ENCODE assay signal across 27 cellular contexts in the genomic region with DNA sequence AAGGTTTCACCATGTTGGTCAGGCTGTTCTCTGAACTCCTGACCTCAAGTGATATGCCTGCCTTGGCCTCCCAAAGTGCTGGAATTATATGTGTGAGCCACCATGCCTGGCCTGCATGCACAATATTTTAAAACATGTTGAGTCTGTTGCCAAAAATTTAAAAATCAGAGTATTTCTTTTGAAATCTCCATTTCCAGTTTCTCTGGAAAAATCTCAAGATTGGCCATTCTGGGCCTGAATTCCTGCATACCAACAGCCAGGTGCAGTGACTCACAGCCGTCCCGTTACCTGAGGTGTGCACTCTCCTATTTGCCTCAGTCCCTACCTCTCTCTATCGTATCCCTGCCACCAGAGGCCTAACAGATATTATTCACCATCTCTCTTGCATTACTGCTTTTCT. TPM values are rescaled to one million over a fixed set of nuclear protein-coding genes. Genes with fewer than 3 reads are reported as not detected.
DNase-seq lines count a peak whose midpoint lies in the region; ATAC-seq and TF ChIP-seq lines count a peak whose summit lies in the region.
"Had no signal": no experiment of that assay in that cellular context is flagged by ENCODE, and none has a peak within 500 bp of the region (broad histone marks: within the 10 kb centered on the region; RNA-seq: fewer than 3 reads in every experiment).

No MANE protein-coding gene starts in this region.

- no peaks in the 10 kb centered on the region for H3K9me3 Mint-ChIP-seq in T-helper 1 cell treated with Interleukin-12 subunit alpha and Interleukin-12 subunit beta and Interleukin-4 antibody, amounts not matched to agents 30 μg/mL and 1 μg/mL, for 36 hours
- H3K9me3 Mint-ChIP-seq in CD4-positive, CD25-positive, alpha-beta regulatory T cell = no peaks in the 10 kb centered on the region
- H3K9me3 Mint-ChIP-seq: activated naive CD8-positive, alpha-beta T cell treated with anti-CD3 and anti-CD28 coated beads, Interleukin-2, amount 50 U/mL, for 24 hours; CD4-positive, alpha-beta T cell; natural killer cell treated with Interleukin-12 subunit alpha and Interleukin-12 subunit beta and Interleukin-15 and Interleukin-18, amount 100 ng/mL, for 72 hours; stimulated activated naive B cell treated with anti-CD40 and anti-IgM and Interleukin-4, amounts not matched to agents 10 μg/mL and 1 μg/mL and 100 μg/mL, for 72 hours had no signal

- TF ChIP-seq CTCF in RWPE2 (IDR thresholded peaks at IDR 0.05; ENCODE audit: poor library complexity, severe bottlenecking) (no peak), neutrophil (IDR thresholded peaks at IDR 0.05) (no peak)

- no peak overlapping the region for H2BK5ac ChIP-seq in mesenchymal stem cell (ENCODE audit: low read depth, low read length, poor library complexity, severe bottlenecking)

- no peak overlapping the region for H3K9ac ChIP-seq in mesenchymal stem cell (ENCODE audit: low read length)

- WGBS in mesenchymal stem cell = 84% methylated on average over 2 of the region's 3 CpGs

- no peaks in the 10 kb centered on the region for H3K27me3 Mint-ChIP-seq in T-helper 1 cell treated with Interleukin-12 subunit alpha and Interleukin-12 subunit beta and Interleukin-4 antibody, amounts not matched to agents 30 μg/mL and 1 μg/mL, for 36 hours (ENCODE audit: low read depth)
- no peaks in the 10 kb centered on the region for H3K27me3 Mint-ChIP-seq in CD4-positive, CD25-positive, alpha-beta regulatory T cell
- H3K27me3 Mint-ChIP-seq: activated naive CD8-positive, alpha-beta T cell treated with anti-CD3 and anti-CD28 coated beads, Interleukin-2, amount 50 U/mL, for 24 hours; CD4-positive, alpha-beta T cell; stimulated activated naive B cell treated with anti-CD40 and anti-IgM and Interleukin-4, amounts not matched to agents 10 μg/mL and 1 μg/mL and 100 μg/mL, for 72 hours had no signal

- no peaks in the 10 kb centered on the region for H3K79me1 ChIP-seq in mesenchymal stem cell (replicated peaks; ENCODE audit: low read length, poor library complexity, severe bottlenecking)

- H4K8ac ChIP-seq in mesenchymal stem cell (ENCODE audit: low read length) = no peak overlapping the region

- H3K27me3 ChIP-seq in CD4-positive, CD25-positive, alpha-beta regulatory T cell (ENCODE audit: control insufficient read depth, insufficient read depth, low read length) = no peaks in the 10 kb centered on the region
- no peaks in the 10 kb centered on the region for H3K27me3 ChIP-seq in RWPE2 (ENCODE audit: insufficient read depth, poor library complexity, severe bottlenecking)
- no peaks in the 10 kb centered on the region for H3K27me3 ChIP-seq in neutrophil
- no peaks in the 10 kb centered on the region for H3K27me3 ChIP-seq in mesenchymal stem cell (ENCODE audit: control insufficient read depth in 1 of 2, insufficient read depth in 1 of 2, low read length in 2 of 2)
- H3K27me3 ChIP-seq: colonic mucosa, sigmoid colon, SJSA1 had no signal

- H2AFZ ChIP-seq in mesenchymal stem cell (ENCODE audit: low read depth, low read length) = no peak overlapping the region

- no peak overlapping the region for H3K27ac Mint-ChIP-seq in T-helper 1 cell treated with Interleukin-12 subunit alpha and Interleukin-12 subunit beta and Interleukin-4 antibody, amounts not matched to agents 30 μg/mL and 1 μg/mL, for 36 hours
- H3K27ac Mint-ChIP-seq in CD4-positive, CD25-positive, alpha-beta regulatory T cell = peak overlapping the region in 2 of 3 donors; percentile 47 to 61
- H3K27ac Mint-ChIP-seq: activated naive CD8-positive, alpha-beta T cell treated with anti-CD3 and anti-CD28 coated beads, Interleukin-2, amount 50 U/mL, for 24 hours; CD4-positive, alpha-beta T cell; stimulated activated naive B cell treated with anti-CD40 and anti-IgM and Interleukin-4, amounts not matched to agents 10 μg/mL and 1 μg/mL and 100 μg/mL, for 72 hours had no signal

- no peak overlapping the region for H2AK5ac ChIP-seq in mesenchymal stem cell (ENCODE audit: low read length, severe bottlenecking)

- no peak overlapping the region for H3K4ac ChIP-seq in mesenchymal stem cell (ENCODE audit: low read depth in 1 of 2, low read length in 2 of 2)

- H3K9me3 ChIP-seq in CD4-positive, CD25-positive, alpha-beta regulatory T cell (ENCODE audit: control insufficient read depth in 2 of 2, low read length in 2 of 2) = no peaks in the 10 kb centered on the region
- H3K9me3 ChIP-seq in RWPE2 (ENCODE audit: severe bottlenecking) (no peaks in the 10 kb centered on the region), neutrophil (no peaks in the 10 kb centered on the region), mesenchymal stem cell (ENCODE audit: control insufficient read depth, low read length) (no peaks in the 10 kb centered on the region)
- H3K9me3 ChIP-seq: colonic mucosa, left ventricle myocardium inferior, mucosa of descending colon, sigmoid colon, SJSA1 had no signal

- no peak overlapping the region for H3K18ac ChIP-seq in mesenchymal stem cell (ENCODE audit: low read depth in 1 of 2, low read length in 2 of 2)

- H3K4me1 ChIP-seq in CD4-positive, CD25-positive, alpha-beta regulatory T cell (ENCODE audit: control insufficient read depth, insufficient read depth, low read length, poor library complexity, severe bottlenecking) = no peaks in the 10 kb centered on the region
- H3K4me1 ChIP-seq in RWPE2 (ENCODE audit: insufficient read depth, poor library complexity, severe bottlenecking) (peaks cover 17% of the 10 kb centered on the region), neutrophil (ENCODE audit: control insufficient read depth in 1 of 2, insufficient read depth in 1 of 2, low read depth in 1 of 2, low read length in 1 of 2) (peaks cover 80 to 95% of the 10 kb centered on the region in 2 experiments), mesenchymal stem cell (ENCODE audit: control insufficient read depth, insufficient read depth, low read depth, low read length) (peaks cover 5% of the 10 kb centered on the region)
- H3K4me1 ChIP-seq: colonic mucosa had no signal

- no peaks in the 10 kb centered on the region for H3K36me3 ChIP-seq in CD4-positive, CD25-positive, alpha-beta regulatory T cell (ENCODE audit: control insufficient read depth, insufficient read depth, low read length)
- H3K36me3 ChIP-seq in RWPE2 (ENCODE audit: low read depth) (no peaks in the 10 kb centered on the region), neutrophil (peaks cover 29% of the 10 kb centered on the region), mesenchymal stem cell (ENCODE audit: control insufficient read depth in 1 of 2, insufficient read depth in 2 of 2, low read depth in 1 of 2, low read length in 2 of 2) (no peaks in the 10 kb centered on the region)
- H3K36me3 ChIP-seq: colonic mucosa, left ventricle myocardium inferior, sigmoid colon, SJSA1 had no signal

- peaks cover 56% of the 10 kb centered on the region for H3K4me1 Mint-ChIP-seq in T-helper 1 cell treated with Interleukin-12 subunit alpha and Interleukin-12 subunit beta and Interleukin-4 antibody, amounts not matched to agents 30 μg/mL and 1 μg/mL, for 36 hours (ENCODE audit: low read depth)
- H3K4me1 Mint-ChIP-seq in CD4-positive, CD25-positive, alpha-beta regulatory T cell = peaks cover 0 to 8% (median 7%) of the 10 kb centered on the region in 4 donors

- no peak overlapping the region for H4K91ac ChIP-seq in mesenchymal stem cell (ENCODE audit: low read length)

- no peak overlapping the region for H3K4me3 ChIP-seq in CD4-positive, CD25-positive, alpha-beta regulatory T cell (ENCODE audit: low read depth, low read length)
- H3K4me3 ChIP-seq in RWPE2 (ENCODE audit: severe bottlenecking) = no peak overlapping the region
- H3K4me3 ChIP-seq in neutrophil (ENCODE audit: low read depth in 1 of 2, low read length in 1 of 2) = peak overlapping the region; percentile 45 to 52
- no peak overlapping the region for H3K4me3 ChIP-seq in mesenchymal stem cell (ENCODE audit: insufficient read depth in 1 of 2, low read depth in 1 of 2, low read length in 2 of 2)
- H3K4me3 ChIP-seq: colonic mucosa, left ventricle myocardium inferior, mucosa of descending colon, sigmoid colon, SJSA1 had no signal

- H3K4me3 Mint-ChIP-seq in T-helper 1 cell treated with Interleukin-12 subunit alpha and Interleukin-12 subunit beta and Interleukin-4 antibody, amounts not matched to agents 30 μg/mL and 1 μg/mL, for 36 hours = peak overlapping the region; percentile 19
- no peak overlapping the region for H3K4me3 Mint-ChIP-seq in CD4-positive, CD25-positive, alpha-beta regulatory T cell
- H3K4me3 Mint-ChIP-seq: activated naive CD8-positive, alpha-beta T cell treated with anti-CD3 and anti-CD28 coated beads, Interleukin-2, amount 50 U/mL, for 24 hours; CD4-positive, alpha-beta T cell; natural killer cell treated with Interleukin-12 subunit alpha and Interleukin-12 subunit beta and Interleukin-15 and Interleukin-18, amount 100 ng/mL, for 72 hours had no signal

- no peak overlapping the region for H3K4me2 ChIP-seq in mesenchymal stem cell (ENCODE audit: low read length, poor library complexity, severe bottlenecking)

- no peak overlapping the region for H2BK15ac ChIP-seq in mesenchymal stem cell (ENCODE audit: low read depth, poor library complexity, severe bottlenecking)

- H3K14ac ChIP-seq in mesenchymal stem cell (ENCODE audit: low read length in 2 of 2) = no peak overlapping the region

- H2BK12ac ChIP-seq in mesenchymal stem cell (ENCODE audit: low read length in 2 of 2) = no peak overlapping the region

- no peak for ATAC-seq in CD4-positive, CD25-positive, alpha-beta regulatory T cell (ENCODE audit: low read depth in 2 of 2)
- peak; percentile 31; the same call in 1 of the 3 replicates for ATAC-seq in RWPE2 (ENCODE audit: low read depth)
- ATAC-seq: activated CD4-positive, CD25-positive, alpha-beta regulatory T cell treated with anti-CD3 and anti-CD28 coated beads, Interleukin-2, amount 50 U/mL, for 24 hours; activated naive CD8-positive, alpha-beta T cell treated with anti-CD3 and anti-CD28 coated beads, Interleukin-2, amount 50 U/mL, for 24 hours; mucosa of descending colon; natural killer cell treated with Interleukin-12 subunit alpha and Interleukin-12 subunit beta and Interleukin-15 and Interleukin-18, amount 100 ng/mL, for 72 hours had no signal

- peaks cover 6% of the 10 kb centered on the region for H3K36me3 Mint-ChIP-seq in T-helper 1 cell treated with Interleukin-12 subunit alpha and Interleukin-12 subunit beta and Interleukin-4 antibody, amounts not matched to agents 30 μg/mL and 1 μg/mL, for 36 hours (ENCODE audit: low read depth)
- no peaks in the 10 kb centered on the region for H3K36me3 Mint-ChIP-seq in CD4-positive, CD25-positive, alpha-beta regulatory T cell
- H3K36me3 Mint-ChIP-seq: natural killer cell treated with Interleukin-12 subunit alpha and Interleukin-12 subunit beta and Interleukin-15 and Interleukin-18, amount 100 ng/mL, for 72 hours; stimulated activated naive B cell treated with anti-CD40 and anti-IgM and Interleukin-4, amounts not matched to agents 10 μg/mL and 1 μg/mL and 100 μg/mL, for 72 hours had no signal

- no peak overlapping the region for H3K27ac ChIP-seq in CD4-positive, CD25-positive, alpha-beta regulatory T cell (ENCODE audit: insufficient read depth, low read length, poor library complexity, severe bottlenecking)
- H3K27ac ChIP-seq in RWPE2 (ENCODE audit: poor library complexity, severe bottlenecking) (no peak overlapping the region), neutrophil (peak overlapping the region; percentile 98), mesenchymal stem cell (ENCODE audit: low read length, poor library complexity, severe bottlenecking) (no peak overlapping the region)
- H3K27ac ChIP-seq: 22Rv1, colonic mucosa, epithelial cell of prostate, left ventricle myocardium inferior, SJSA1 had no signal

- no peak overlapping the region for H3K23ac ChIP-seq in mesenchymal stem cell (ENCODE audit: low read length in 2 of 2)

- no peak overlapping the region for H2BK120ac ChIP-seq in mesenchymal stem cell (ENCODE audit: low read depth, low read length)

- DNase-seq in T-helper 1 cell (no peak), RWPE2 (ENCODE audit: low spot score) (no peak), iPS-NIHi7 (ENCODE audit: extremely low spot score) (no peak), mesenchymal stem cell (no peak), medulla oblongata (ENCODE audit: extremely low spot score) (no peak)
- DNase-seq in CD4-positive, CD25-positive, alpha-beta regulatory T cell = no peak
- DNase-seq: activated effector memory CD4-positive, alpha-beta T cell treated with anti-CD3 and anti-CD28 coated beads, Interleukin-2, amount 50 U/mL, for 16 hours; activated naive CD8-positive, alpha-beta T cell treated with anti-CD3 and anti-CD28 coated beads, Interleukin-2, amount 50 U/mL, for 24 hours; CD4-positive, alpha-beta T cell; colonic mucosa; DMS79 treated with DMSO at 0.1 percent for 48 hours; effector CD8-positive, alpha-beta T cell; GF-D8; left ventricle myocardium inferior; mucosa of descending colon; NCI-H146; NCI-H226; NCI-H69; sigmoid colon; stimulated activated naive B cell treated with anti-CD40 and anti-IgM and Interleukin-4, amounts not matched to agents 10 μg/mL and 1 μg/mL and 100 μg/mL, for 72 hours had no signal

RNA-seq across cellular contexts. Expression of a gene that starts 15.0 kb away (rescaled TPM):
- 90.4 TPM for total RNA-seq in CD4-positive, CD25-positive, alpha-beta regulatory T cell
- polyA plus RNA-seq in CD4-positive, CD25-positive, alpha-beta regulatory T cell = 100 to 1,000 TPM in 1 of 4 donors, 10 to 100 TPM in 3; 67.7 to 105 (median 85.0) TPM
- 116 TPM for polyA plus RNA-seq in mesenchymal stem cell (2013, experiment 1 of 2)
- 110 TPM for polyA plus RNA-seq in mesenchymal stem cell (2013, experiment 2 of 2)

RNA-seq across cellular contexts. Expression of a gene that starts 44.2 kb away (rescaled TPM):
- 64.1 TPM for total RNA-seq in CD4-positive, CD25-positive, alpha-beta regulatory T cell
- polyA plus RNA-seq in CD4-positive, CD25-positive, alpha-beta regulatory T cell = 100 to 1,000 TPM in 2 of 4 donors, 10 to 100 TPM in 2; 90.9 to 115 (median 100) TPM
- polyA plus RNA-seq in mesenchymal stem cell (2013, experiment 1 of 2) = 13.3 TPM
- polyA plus RNA-seq in mesenchymal stem cell (2013, experiment 2 of 2) = 13.8 TPM

RNA-seq across cellular contexts. Expression of a gene that starts 50.7 kb away (rescaled TPM):
- 278 TPM for total RNA-seq in CD4-positive, CD25-positive, alpha-beta regulatory T cell
- 1,000 to 10,000 TPM; 1,048 to 1,097 (median 1,094) TPM for polyA plus RNA-seq in CD4-positive, CD25-positive, alpha-beta regulatory T cell
- polyA plus RNA-seq in mesenchymal stem cell (2013, experiment 1 of 2) = 119 TPM
- polyA plus RNA-seq in mesenchymal stem cell (2013, experiment 2 of 2) = 118 TPM

Comparison
In these comparisons a context has a peak if more than half of its experiments do, and no peak if none do; other contexts are left out.
1. H3K4me3 ChIP-seq: peak in neutrophil (2 of 2); none in CD4-positive, CD25-positive, alpha-beta regulatory T cell (single experiment), RWPE2 (single experiment) and mesenchymal stem cell (0 of 2).